ENCODE assay signal across 1 cellular context in the genomic region with DNA sequence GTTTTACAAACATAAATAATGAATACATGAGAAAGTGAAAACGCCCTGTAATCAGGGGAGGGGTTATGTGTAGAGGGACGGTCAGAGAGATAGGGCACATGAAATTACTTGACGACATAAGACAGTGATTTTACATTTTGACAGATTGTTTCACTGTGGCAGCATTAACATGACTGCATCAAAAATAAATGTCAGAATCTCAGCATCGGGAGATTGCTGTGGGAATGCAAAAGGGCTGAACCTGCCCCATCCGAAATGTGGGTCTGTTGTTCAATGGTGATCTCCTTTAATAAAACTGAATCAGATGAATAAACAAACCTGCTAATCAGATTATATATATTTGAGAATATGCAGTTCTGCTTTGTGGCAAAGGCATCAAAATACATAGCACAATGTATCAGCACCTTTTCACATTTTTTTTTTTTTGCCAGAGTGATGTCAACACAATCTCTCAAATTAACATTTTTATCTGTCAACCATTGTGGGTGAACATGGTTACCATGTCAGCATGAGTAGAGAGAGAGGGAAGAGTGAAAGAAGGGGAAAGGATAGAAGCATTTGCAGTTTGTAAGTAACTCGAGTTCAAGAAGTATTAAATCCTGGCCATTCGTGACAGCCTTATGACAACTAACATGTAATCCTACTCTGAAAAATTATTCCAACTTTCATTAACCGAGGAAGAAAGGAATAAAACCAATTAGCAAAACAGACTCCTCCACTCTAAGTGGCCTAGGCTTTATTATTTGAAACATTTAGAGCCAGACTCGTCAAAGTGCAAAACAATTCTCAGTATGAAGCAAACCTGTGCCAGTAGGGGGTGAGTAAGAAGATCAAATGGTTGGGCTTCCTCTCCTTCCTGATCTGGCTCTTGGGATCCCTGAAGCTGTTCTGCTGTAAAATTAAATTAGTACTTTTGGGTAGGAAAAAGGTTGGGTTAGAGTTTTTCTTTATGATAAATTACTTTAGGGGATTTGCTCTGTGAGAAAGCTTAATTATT.
TF ChIP-seq lines count a peak whose summit lies in the region.

No MANE protein-coding gene starts in this region.

TF ChIP-seq in GM23338, 12 proteins besides CTCF, POLR2A, EP300 and RAD21 (continued from another document):
- TF ChIP-seq, protein P1, sequence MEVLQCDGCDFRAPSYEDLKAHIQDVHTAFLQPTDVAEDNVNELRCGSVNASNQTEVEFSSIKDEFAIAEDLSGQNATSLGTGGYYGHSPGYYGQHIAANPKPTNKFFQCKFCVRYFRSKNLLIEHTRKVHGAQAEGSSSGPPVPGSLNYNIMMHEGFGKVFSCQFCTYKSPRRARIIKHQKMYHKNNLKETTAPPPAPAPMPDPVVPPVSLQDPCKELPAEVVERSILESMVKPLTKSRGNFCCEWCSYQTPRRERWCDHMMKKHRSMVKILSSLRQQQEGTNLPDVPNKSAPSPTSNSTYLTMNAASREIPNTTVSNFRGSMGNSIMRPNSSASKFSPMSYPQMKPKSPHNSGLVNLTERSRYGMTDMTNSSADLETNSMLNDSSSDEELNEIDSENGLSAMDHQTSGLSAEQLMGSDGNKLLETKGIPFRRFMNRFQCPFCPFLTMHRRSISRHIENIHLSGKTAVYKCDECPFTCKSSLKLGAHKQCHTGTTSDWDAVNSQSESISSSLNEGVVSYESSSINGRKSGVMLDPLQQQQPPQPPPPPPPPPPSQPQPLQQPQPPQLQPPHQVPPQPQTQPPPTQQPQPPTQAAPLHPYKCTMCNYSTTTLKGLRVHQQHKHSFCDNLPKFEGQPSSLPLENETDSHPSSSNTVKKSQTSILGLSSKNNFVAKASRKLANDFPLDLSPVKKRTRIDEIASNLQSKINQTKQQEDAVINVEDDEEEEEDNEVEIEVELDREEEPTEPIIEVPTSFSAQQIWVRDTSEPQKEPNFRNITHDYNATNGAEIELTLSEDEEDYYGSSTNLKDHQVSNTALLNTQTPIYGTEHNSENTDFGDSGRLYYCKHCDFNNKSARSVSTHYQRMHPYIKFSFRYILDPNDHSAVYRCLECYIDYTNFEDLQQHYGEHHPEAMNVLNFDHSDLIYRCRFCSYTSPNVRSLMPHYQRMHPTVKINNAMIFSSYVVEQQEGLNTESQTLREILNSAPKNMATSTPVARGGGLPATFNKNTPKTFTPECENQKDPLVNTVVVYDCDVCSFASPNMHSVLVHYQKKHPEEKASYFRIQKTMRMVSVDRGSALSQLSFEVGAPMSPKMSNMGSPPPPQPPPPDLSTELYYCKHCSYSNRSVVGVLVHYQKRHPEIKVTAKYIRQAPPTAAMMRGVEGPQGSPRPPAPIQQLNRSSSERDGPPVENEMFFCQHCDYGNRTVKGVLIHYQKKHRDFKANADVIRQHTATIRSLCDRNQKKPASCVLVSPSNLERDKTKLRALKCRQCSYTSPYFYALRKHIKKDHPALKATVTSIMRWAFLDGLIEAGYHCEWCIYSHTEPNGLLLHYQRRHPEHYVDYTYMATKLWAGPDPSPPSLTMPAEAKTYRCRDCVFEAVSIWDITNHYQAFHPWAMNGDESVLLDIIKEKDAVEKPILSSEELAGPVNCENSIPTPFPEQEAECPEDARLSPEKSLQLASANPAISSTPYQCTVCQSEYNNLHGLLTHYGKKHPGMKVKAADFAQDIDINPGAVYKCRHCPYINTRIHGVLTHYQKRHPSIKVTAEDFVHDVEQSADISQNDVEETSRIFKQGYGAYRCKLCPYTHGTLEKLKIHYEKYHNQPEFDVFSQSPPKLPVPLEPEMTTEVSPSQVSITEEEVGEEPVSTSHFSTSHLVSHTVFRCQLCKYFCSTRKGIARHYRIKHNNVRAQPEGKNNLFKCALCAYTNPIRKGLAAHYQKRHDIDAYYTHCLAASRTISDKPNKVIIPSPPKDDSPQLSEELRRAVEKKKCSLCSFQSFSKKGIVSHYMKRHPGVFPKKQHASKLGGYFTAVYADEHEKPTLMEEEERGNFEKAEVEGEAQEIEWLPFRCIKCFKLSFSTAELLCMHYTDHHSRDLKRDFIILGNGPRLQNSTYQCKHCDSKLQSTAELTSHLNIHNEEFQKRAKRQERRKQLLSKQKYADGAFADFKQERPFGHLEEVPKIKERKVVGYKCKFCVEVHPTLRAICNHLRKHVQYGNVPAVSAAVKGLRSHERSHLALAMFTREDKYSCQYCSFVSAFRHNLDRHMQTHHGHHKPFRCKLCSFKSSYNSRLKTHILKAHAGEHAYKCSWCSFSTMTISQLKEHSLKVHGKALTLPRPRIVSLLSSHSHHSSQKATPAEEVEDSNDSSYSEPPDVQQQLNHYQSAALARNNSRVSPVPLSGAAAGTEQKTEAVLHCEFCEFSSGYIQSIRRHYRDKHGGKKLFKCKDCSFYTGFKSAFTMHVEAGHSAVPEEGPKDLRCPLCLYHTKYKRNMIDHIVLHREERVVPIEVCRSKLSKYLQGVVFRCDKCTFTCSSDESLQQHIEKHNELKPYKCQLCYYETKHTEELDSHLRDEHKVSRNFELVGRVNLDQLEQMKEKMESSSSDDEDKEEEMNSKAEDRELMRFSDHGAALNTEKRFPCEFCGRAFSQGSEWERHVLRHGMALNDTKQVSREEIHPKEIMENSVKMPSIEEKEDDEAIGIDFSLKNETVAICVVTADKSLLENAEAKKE (CRISPR knock-in tag; IDR thresholded peaks at IDR 0.05): peak; percentile 33; the same call in 1 of the 2 replicates
